In the genomic region with DNA sequence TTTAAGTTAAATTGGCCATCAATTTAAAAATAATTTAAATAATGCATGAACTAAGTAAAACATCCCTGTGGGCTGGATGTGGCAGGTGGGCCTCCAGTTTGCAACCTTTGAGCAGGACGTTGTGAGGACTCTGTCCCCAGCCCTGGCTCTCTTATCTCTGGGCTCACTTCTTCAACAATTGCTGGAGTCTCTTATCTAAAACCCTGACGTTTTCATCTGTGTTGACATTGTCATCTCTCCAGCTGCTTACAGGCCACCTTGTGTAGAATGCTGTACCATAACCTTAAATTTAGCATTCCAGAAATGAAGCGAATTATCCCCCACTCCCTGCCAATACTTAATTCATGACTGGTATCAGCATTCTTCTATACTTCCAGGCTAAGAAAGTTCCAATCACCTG, we compare ENCODE assay signal across 2 cellular contexts.
TF ChIP-seq lines count a peak whose summit lies in the region.

No MANE protein-coding gene starts in this region.

TF ChIP-seq in HepG2, 621 proteins besides CTCF, POLR2A, EP300 and RAD21 (continued from another document and continues in another):
- TF ChIP-seq, protein P1, sequence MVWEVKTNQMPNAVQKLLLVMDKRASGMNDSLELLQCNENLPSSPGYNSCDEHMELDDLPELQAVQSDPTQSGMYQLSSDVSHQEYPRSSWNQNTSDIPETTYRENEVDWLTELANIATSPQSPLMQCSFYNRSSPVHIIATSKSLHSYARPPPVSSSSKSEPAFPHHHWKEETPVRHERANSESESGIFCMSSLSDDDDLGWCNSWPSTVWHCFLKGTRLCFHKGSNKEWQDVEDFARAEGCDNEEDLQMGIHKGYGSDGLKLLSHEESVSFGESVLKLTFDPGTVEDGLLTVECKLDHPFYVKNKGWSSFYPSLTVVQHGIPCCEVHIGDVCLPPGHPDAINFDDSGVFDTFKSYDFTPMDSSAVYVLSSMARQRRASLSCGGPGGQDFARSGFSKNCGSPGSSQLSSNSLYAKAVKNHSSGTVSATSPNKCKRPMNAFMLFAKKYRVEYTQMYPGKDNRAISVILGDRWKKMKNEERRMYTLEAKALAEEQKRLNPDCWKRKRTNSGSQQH (CRISPR knock-in tag; IDR thresholded peaks at IDR 0.05; ENCODE audit: low read depth): 0 out of 2 replicates have a peak, but pooled peaks have one; percentile 51
- TF ChIP-seq HDAC2 (CRISPR knock-in tag; IDR thresholded peaks at IDR 0.05): peak; percentile 66
- no peak for TF ChIP-seq ZBTB7A (CRISPR knock-in tag; IDR thresholded peaks at IDR 0.05)
- peak; percentile 68 for TF ChIP-seq ZMYM4 (CRISPR knock-in tag; IDR thresholded peaks at IDR 0.05)
- no peak for TF ChIP-seq SP5 (CRISPR knock-in tag; IDR thresholded peaks at IDR 0.05; ENCODE audit: borderline replicate concordance, low read depth)
- TF ChIP-seq HDAC1 (CRISPR knock-in tag; IDR thresholded peaks at IDR 0.05): peak; percentile 81
- TF ChIP-seq, protein P2, sequence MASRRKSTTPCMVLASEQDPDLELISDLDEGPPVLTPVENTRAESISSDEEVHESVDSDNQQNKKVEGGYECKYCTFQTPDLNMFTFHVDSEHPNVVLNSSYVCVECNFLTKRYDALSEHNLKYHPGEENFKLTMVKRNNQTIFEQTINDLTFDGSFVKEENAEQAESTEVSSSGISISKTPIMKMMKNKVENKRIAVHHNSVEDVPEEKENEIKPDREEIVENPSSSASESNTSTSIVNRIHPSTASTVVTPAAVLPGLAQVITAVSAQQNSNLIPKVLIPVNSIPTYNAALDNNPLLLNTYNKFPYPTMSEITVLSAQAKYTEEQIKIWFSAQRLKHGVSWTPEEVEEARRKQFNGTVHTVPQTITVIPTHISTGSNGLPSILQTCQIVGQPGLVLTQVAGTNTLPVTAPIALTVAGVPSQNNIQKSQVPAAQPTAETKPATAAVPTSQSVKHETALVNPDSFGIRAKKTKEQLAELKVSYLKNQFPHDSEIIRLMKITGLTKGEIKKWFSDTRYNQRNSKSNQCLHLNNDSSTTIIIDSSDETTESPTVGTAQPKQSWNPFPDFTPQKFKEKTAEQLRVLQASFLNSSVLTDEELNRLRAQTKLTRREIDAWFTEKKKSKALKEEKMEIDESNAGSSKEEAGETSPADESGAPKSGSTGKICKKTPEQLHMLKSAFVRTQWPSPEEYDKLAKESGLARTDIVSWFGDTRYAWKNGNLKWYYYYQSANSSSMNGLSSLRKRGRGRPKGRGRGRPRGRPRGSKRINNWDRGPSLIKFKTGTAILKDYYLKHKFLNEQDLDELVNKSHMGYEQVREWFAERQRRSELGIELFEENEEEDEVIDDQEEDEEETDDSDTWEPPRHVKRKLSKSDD (CRISPR knock-in tag; IDR thresholded peaks at IDR 0.05; ENCODE audit: low read depth): 0 out of 2 replicates have a peak, but pooled peaks have one; percentile 29
- TF ChIP-seq, protein P3, sequence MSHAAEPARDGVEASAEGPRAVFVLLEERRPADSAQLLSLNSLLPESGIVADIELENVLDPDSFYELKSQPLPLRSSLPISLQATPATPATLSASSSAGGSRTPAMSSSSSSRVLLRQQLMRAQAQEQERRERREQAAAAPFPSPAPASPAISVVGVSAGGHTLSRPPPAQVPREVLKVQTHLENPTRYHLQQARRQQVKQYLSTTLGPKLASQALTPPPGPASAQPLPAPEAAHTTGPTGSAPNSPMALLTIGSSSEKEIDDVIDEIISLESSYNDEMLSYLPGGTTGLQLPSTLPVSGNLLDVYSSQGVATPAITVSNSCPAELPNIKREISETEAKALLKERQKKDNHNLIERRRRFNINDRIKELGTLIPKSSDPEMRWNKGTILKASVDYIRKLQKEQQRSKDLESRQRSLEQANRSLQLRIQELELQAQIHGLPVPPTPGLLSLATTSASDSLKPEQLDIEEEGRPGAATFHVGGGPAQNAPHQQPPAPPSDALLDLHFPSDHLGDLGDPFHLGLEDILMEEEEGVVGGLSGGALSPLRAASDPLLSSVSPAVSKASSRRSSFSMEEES (CRISPR knock-in tag; IDR thresholded peaks at IDR 0.05): 0 out of 2 replicates have a peak, but pooled peaks have one; percentile 8
- peak; percentile 48 for TF ChIP-seq ZFY (CRISPR knock-in tag; IDR thresholded peaks at IDR 0.05)
- TF ChIP-seq HNF4G (IDR thresholded peaks at IDR 0.05; ENCODE audit: borderline replicate concordance, low read depth, low read length): peak; percentile 97
- peak; percentile 67; the same call in 1 of the 2 replicates for TF ChIP-seq HNF4G (CRISPR knock-in tag; IDR thresholded peaks at IDR 0.05; ENCODE audit: borderline replicate concordance, low read depth)
- peak; percentile 45; the same call in 1 of the 2 replicates for TF ChIP-seq SIN3A (IDR thresholded peaks at IDR 0.05; ENCODE audit: borderline replicate concordance, low read depth, low read length)
- peak; percentile 86 for TF ChIP-seq SOX13 (IDR thresholded peaks at IDR 0.05)
- TF ChIP-seq SOX13 (CRISPR knock-in tag; conservative IDR thresholded peaks at IDR 0.05 in 1 of 2, IDR thresholded peaks at IDR 0.05 in 1 of 2): peak in 1 of 2 experiments; percentile 96; a peak in 2 of 4 replicates
- TF ChIP-seq ZNF205 (CRISPR knock-in tag; IDR thresholded peaks at IDR 0.05): 0 out of 2 replicates have a peak, but pooled peaks have one; percentile 45
- TF ChIP-seq, protein P4, sequence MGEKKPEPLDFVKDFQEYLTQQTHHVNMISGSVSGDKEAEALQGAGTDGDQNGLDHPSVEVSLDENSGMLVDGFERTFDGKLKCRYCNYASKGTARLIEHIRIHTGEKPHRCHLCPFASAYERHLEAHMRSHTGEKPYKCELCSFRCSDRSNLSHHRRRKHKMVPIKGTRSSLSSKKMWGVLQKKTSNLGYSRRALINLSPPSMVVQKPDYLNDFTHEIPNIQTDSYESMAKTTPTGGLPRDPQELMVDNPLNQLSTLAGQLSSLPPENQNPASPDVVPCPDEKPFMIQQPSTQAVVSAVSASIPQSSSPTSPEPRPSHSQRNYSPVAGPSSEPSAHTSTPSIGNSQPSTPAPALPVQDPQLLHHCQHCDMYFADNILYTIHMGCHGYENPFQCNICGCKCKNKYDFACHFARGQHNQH (CRISPR knock-in tag; IDR thresholded peaks at IDR 0.05): peak; percentile 40; the same call in 1 of the 2 replicates
- peak; percentile 58; the same call in 1 of the 2 replicates for TF ChIP-seq ZNF792 (CRISPR knock-in tag; IDR thresholded peaks at IDR 0.05)
- TF ChIP-seq ZSCAN21 (CRISPR knock-in tag; IDR thresholded peaks at IDR 0.05; ENCODE audit: borderline replicate concordance): no peak
- peak; percentile 55; the same call in 1 of the 2 replicates for TF ChIP-seq ZNF644 (CRISPR knock-in tag; IDR thresholded peaks at IDR 0.05; ENCODE audit: low read depth)
- TF ChIP-seq HNF4A (CRISPR knock-in tag; IDR thresholded peaks at IDR 0.05): peak; percentile 96
- TF ChIP-seq GFI1 (CRISPR knock-in tag; IDR thresholded peaks at IDR 0.05; ENCODE audit: borderline replicate concordance): 0 out of 2 replicates have a peak, but pooled peaks have one; percentile 27
- TF ChIP-seq NAIF1 (CRISPR knock-in tag; IDR thresholded peaks at IDR 0.05; ENCODE audit: borderline replicate concordance): no peak
- TF ChIP-seq, protein P5, sequence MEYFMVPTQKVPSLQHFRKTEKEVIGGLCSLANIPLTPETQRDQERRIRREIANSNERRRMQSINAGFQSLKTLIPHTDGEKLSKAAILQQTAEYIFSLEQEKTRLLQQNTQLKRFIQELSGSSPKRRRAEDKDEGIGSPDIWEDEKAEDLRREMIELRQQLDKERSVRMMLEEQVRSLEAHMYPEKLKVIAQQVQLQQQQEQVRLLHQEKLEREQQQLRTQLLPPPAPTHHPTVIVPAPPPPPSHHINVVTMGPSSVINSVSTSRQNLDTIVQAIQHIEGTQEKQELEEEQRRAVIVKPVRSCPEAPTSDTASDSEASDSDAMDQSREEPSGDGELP (IDR thresholded peaks at IDR 0.05; ENCODE audit: borderline replicate concordance, low read depth): peak; percentile 94

TF ChIP-seq in K562, 482 proteins besides CTCF, POLR2A, EP300 and RAD21 (continued from another document and continues in another):
- TF ChIP-seq, protein P6, sequence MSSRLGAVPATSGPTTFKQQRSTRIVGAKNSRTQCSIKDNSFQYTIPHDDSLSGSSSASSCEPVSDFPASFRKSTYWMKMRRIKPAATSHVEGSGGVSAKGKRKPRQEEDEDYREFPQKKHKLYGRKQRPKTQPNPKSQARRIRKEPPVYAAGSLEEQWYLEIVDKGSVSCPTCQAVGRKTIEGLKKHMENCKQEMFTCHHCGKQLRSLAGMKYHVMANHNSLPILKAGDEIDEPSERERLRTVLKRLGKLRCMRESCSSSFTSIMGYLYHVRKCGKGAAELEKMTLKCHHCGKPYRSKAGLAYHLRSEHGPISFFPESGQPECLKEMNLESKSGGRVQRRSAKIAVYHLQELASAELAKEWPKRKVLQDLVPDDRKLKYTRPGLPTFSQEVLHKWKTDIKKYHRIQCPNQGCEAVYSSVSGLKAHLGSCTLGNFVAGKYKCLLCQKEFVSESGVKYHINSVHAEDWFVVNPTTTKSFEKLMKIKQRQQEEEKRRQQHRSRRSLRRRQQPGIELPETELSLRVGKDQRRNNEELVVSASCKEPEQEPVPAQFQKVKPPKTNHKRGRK (tag; IDR thresholded peaks at IDR 0.05): no peak
- TF ChIP-seq, protein P7, sequence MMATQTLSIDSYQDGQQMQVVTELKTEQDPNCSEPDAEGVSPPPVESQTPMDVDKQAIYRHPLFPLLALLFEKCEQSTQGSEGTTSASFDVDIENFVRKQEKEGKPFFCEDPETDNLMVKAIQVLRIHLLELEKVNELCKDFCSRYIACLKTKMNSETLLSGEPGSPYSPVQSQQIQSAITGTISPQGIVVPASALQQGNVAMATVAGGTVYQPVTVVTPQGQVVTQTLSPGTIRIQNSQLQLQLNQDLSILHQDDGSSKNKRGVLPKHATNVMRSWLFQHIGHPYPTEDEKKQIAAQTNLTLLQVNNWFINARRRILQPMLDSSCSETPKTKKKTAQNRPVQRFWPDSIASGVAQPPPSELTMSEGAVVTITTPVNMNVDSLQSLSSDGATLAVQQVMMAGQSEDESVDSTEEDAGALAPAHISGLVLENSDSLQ (IDR thresholded peaks at IDR 0.05): peak; percentile 62
- TF ChIP-seq CC2D1A (IDR thresholded peaks at IDR 0.05): no peak
- TF ChIP-seq, protein P8, sequence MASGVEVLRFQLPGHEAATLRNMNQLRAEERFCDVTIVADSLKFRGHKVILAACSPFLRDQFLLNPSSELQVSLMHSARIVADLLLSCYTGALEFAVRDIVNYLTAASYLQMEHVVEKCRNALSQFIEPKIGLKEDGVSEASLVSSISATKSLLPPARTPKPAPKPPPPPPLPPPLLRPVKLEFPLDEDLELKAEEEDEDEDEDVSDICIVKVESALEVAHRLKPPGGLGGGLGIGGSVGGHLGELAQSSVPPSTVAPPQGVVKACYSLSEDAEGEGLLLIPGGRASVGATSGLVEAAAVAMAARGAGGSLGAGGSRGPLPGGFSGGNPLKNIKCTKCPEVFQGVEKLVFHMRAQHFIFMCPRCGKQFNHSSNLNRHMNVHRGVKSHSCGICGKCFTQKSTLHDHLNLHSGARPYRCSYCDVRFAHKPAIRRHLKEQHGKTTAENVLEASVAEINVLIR (CRISPR knock-in tag; IDR thresholded peaks at IDR 0.05): 0 out of 2 replicates have a peak, but pooled peaks have one; percentile 43
- TF ChIP-seq ZBTB8A (IDR thresholded peaks at IDR 0.05; ENCODE audit: partially characterized antibody): no peak
- peak; percentile 46; the same call in 1 of the 2 replicates for TF ChIP-seq CXXC5 (CRISPR knock-in tag; IDR thresholded peaks at IDR 0.05)
- TF ChIP-seq MEIS2 (IDR thresholded peaks at IDR 0.05; ENCODE audit: partially characterized antibody): peak; percentile 55
- TF ChIP-seq FOXP1 (CRISPR knock-in tag; IDR thresholded peaks at IDR 0.05): no peak
- TF ChIP-seq HNRNPH1 (optimal IDR thresholded peaks at IDR 0.05; ENCODE audit: low read depth, low read length): no peak
- TF ChIP-seq DNMT1 (IDR thresholded peaks at IDR 0.05): no peak
- peak; percentile 69; the same call in 1 of the 2 replicates for TF ChIP-seq CTBP1 (IDR thresholded peaks at IDR 0.05; ENCODE audit: borderline replicate concordance)
- TF ChIP-seq ZNF121 (CRISPR knock-in tag; conservative IDR thresholded peaks at IDR 0.05): no peak
- peak; percentile 69; the same call in 1 of the 2 replicates for TF ChIP-seq ZEB2 (IDR thresholded peaks at IDR 0.05)
- peak; percentile 73 for TF ChIP-seq TEAD4 (IDR thresholded peaks at IDR 0.05; ENCODE audit: low read length)
- TF ChIP-seq TEAD4 (CRISPR knock-in tag; IDR thresholded peaks at IDR 0.05; ENCODE audit: borderline replicate concordance): no peak
- peak; percentile 87 to 88 for TF ChIP-seq FOXK2 (conservative IDR thresholded peaks at IDR 0.05 in 1 of 2, IDR thresholded peaks at IDR 0.05 in 1 of 2; ENCODE audit: low read depth in 2 of 2)
- no peak for TF ChIP-seq PHB (CRISPR knock-in tag; IDR thresholded peaks at IDR 0.05)
- TF ChIP-seq ZC3H8 (IDR thresholded peaks at IDR 0.05): no peak
- TF ChIP-seq NFXL1 (CRISPR knock-in tag; IDR thresholded peaks at IDR 0.05): no peak
- TF ChIP-seq NFIX (CRISPR knock-in tag; IDR thresholded peaks at IDR 0.05; ENCODE audit: low read depth): no peak
- no peak for TF ChIP-seq NFYB (IDR thresholded peaks at IDR 0.05; ENCODE audit: extremely low read depth, insufficient read length)
- no peak for TF ChIP-seq ZNF668 (CRISPR knock-in tag; IDR thresholded peaks at IDR 0.05)
- TF ChIP-seq ARID2 (IDR thresholded peaks at IDR 0.05): no peak
- TF ChIP-seq CREM (IDR thresholded peaks at IDR 0.05; ENCODE audit: low read depth): peak; percentile 88
- TF ChIP-seq KLF16 (IDR thresholded peaks at IDR 0.05): peak; percentile 15; the same call in 1 of the 2 replicates
- peak; percentile 44; the same call in 1 of the 2 replicates for TF ChIP-seq JUND (IDR thresholded peaks at IDR 0.05; ENCODE audit: borderline replicate concordance, low read depth, low read length)
- peak; percentile 63; the same call in 1 of the 3 replicates for TF ChIP-seq JUND (tag; IDR thresholded peaks at IDR 0.05; ENCODE audit: borderline replicate concordance, low read depth, low read length)
- no peak for TF ChIP-seq CAMTA2 (CRISPR knock-in tag; conservative IDR thresholded peaks at IDR 0.05)
- TF ChIP-seq SMARCA5 (IDR thresholded peaks at IDR 0.05): no peak
- TF ChIP-seq SMAD2 (IDR thresholded peaks at IDR 0.05; ENCODE audit: low read depth, low read length): no peak
- 0 out of 4 replicates have a peak, but pooled peaks of 1 of the 2 experiments have one; percentile 24 for TF ChIP-seq HDAC1 (IDR thresholded peaks at IDR 0.05)
- TF ChIP-seq, protein P9, sequence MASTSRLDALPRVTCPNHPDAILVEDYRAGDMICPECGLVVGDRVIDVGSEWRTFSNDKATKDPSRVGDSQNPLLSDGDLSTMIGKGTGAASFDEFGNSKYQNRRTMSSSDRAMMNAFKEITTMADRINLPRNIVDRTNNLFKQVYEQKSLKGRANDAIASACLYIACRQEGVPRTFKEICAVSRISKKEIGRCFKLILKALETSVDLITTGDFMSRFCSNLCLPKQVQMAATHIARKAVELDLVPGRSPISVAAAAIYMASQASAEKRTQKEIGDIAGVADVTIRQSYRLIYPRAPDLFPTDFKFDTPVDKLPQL (IDR thresholded peaks at IDR 0.05; ENCODE audit: extremely low read depth, insufficient read length): no peak
- no peak for TF ChIP-seq KLF6 (CRISPR knock-in tag; IDR thresholded peaks at IDR 0.05; ENCODE audit: borderline replicate concordance)
- TF ChIP-seq RHOXF2B (CRISPR knock-in tag; conservative IDR thresholded peaks at IDR 0.05): no peak
- TF ChIP-seq, protein P10, sequence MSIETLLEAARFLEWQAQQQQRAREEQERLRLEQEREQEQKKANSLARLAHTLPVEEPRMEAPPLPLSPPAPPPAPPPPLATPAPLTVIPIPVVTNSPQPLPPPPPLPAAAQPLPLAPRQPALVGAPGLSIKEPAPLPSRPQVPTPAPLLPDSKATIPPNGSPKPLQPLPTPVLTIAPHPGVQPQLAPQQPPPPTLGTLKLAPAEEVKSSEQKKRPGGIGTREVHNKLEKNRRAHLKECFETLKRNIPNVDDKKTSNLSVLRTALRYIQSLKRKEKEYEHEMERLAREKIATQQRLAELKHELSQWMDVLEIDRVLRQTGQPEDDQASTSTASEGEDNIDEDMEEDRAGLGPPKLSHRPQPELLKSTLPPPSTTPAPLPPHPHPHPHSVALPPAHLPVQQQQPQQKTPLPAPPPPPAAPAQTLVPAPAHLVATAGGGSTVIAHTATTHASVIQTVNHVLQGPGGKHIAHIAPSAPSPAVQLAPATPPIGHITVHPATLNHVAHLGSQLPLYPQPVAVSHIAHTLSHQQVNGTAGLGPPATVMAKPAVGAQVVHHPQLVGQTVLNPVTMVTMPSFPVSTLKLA (conservative IDR thresholded peaks at IDR 0.05): peak in 1 of 2 experiments; percentile 36; a peak in 1 of 4 replicates
